In genomic region chr7:100583132-100584045, GRCh38 we compare ENCODE assay signal across 8 cellular contexts. TPM values are rescaled to one million over a fixed set of nuclear protein-coding genes. Genes with fewer than 3 reads are reported as not detected.
DNase-seq lines count a peak whose midpoint lies in the region; ATAC-seq and TF ChIP-seq lines count a peak whose summit lies in the region.

No MANE protein-coding gene starts in this region.

- H3K4me2 ChIP-seq in trophoblast cell (ENCODE audit: low read length), result no peak overlapping the region

- peak in 9 of 10 experiments; percentile 39 to 69 (median 61) for DNase-seq in CD4-positive, alpha-beta T cell
- DNase-seq in NCI-H2171 (lab: John Stamatoyannopoulos, UW), result peak; percentile 19
- DNase-seq in activated T-cell treated with anti-CD3 and anti-CD28 coated beads, Interleukin-2, amount 50 U/mL, for 1 hour, result peak; percentile 60
- DNase-seq in fibroblast of villous mesenchyme (ENCODE audit: low read depth), result peak; percentile 77
- DNase-seq in trophoblast cell, result peak in 1 of 2 donors; percentile 18
- no peak for DNase-seq in iPS-NIHi11 (ENCODE audit: low spot score)
- DNase-seq in foreskin keratinocyte, result no peak

- peaks cover 38 to 44% of the 10 kb centered on the region in 2 experiments for H3K36me3 ChIP-seq in trophoblast cell (ENCODE audit: control insufficient read depth in 1 of 2, insufficient read depth in 2 of 2, low read length in 2 of 2)

- no peak overlapping the region for H3K9ac ChIP-seq in trophoblast cell (ENCODE audit: low read length)

- peak overlapping the region; percentile 24 for H3K18ac ChIP-seq in trophoblast cell (ENCODE audit: low read length)

- intact Hi-C loops in CD4-positive, alpha-beta T cell (cut with DNase I, micrococcal nuclease), result loop anchor here (1.0 to 2.0 kb wide), 5 partner anchors 13 to 93 kb away; partner anchors contain the start of gene PCOLCE (in 1 of the 2)

- POLR2A ChIA-PET in CD4-positive, alpha-beta T cell (lab: Charles Lee), result interaction anchor here (0.6 to 4.9 kb wide), 23 partner anchors 11 to 482 kb away, joined by 3 to 113 read pairs (median 12); partner anchors contain the start of genes AGFG2, AP4M1, GAL3ST4 and GIGYF1

- H3K14ac ChIP-seq in trophoblast cell (ENCODE audit: low read length), result peak overlapping the region; percentile 23

- H2AFZ ChIP-seq in trophoblast cell (ENCODE audit: insufficient read depth, low read length, poor library complexity), result no peak overlapping the region

- no peak overlapping the region for H3K27ac Mint-ChIP-seq in CD4-positive, alpha-beta T cell

- no peak overlapping the region for H2AK5ac ChIP-seq in trophoblast cell (ENCODE audit: low read length)

- H2BK120ac ChIP-seq in trophoblast cell (ENCODE audit: insufficient read depth, low read length, poor library complexity), result no peak overlapping the region

- peak overlapping the region; percentile 96 for H3K27ac ChIP-seq in CD4-positive, alpha-beta T cell (ENCODE audit: low read depth, low read length)
- peak overlapping the region; percentile 20 for H3K27ac ChIP-seq in trophoblast cell (ENCODE audit: low read depth, low read length)
- no peak overlapping the region for H3K27ac ChIP-seq in foreskin keratinocyte

- H3K4me1 Mint-ChIP-seq in CD4-positive, alpha-beta T cell (ENCODE audit: low read depth), result peaks cover 32% of the 10 kb centered on the region

- H3K79me2 ChIP-seq in trophoblast cell (ENCODE audit: control insufficient read depth, insufficient read depth, low read length, poor library complexity), result peaks cover 6% of the 10 kb centered on the region

- no peaks in the 10 kb centered on the region for H3K9me3 ChIP-seq in CD4-positive, alpha-beta T cell (ENCODE audit: control insufficient read depth, low read length)
- H3K9me3 ChIP-seq in trophoblast cell (ENCODE audit: insufficient read depth, low read depth, low read length), result peaks cover 3% of the 10 kb centered on the region

- peak overlapping the region; percentile 21 for H4K12ac ChIP-seq in trophoblast cell (ENCODE audit: low read depth, low read length)

- no peaks in the 10 kb centered on the region for H3K9me3 Mint-ChIP-seq in CD4-positive, alpha-beta T cell

- H3K27me3 ChIP-seq in CD4-positive, alpha-beta T cell (ENCODE audit: control insufficient read depth, insufficient read depth, low read length), result no peaks in the 10 kb centered on the region
- H3K27me3 ChIP-seq in trophoblast cell (ENCODE audit: insufficient read depth, low read length) (no peaks in the 10 kb centered on the region), foreskin keratinocyte (no peaks in the 10 kb centered on the region)

- no peaks in the 10 kb centered on the region for H3K27me3 Mint-ChIP-seq in CD4-positive, alpha-beta T cell

- no peak for TF ChIP-seq CTCF in CD4-positive, alpha-beta T cell (IDR thresholded peaks at IDR 0.05)
- TF ChIP-seq CTCF in fibroblast of villous mesenchyme (IDR thresholded peaks at IDR 0.05; ENCODE audit: insufficient read depth, low read depth, low read length), result no peak
- TF ChIP-seq CTCF in foreskin keratinocyte (conservative IDR thresholded peaks at IDR 0.05), result no peak

- no peak overlapping the region for H2BK12ac ChIP-seq in trophoblast cell (ENCODE audit: low read length)

- H3K4me3 ChIP-seq in fibroblast of villous mesenchyme (ENCODE audit: low read depth, low read length), result peak overlapping the region; percentile 97
- no peak overlapping the region for H3K4me3 ChIP-seq in trophoblast cell (ENCODE audit: low read depth, low read length)

- peaks cover 12 to 21% of the 10 kb centered on the region in 2 experiments for H3K4me1 ChIP-seq in trophoblast cell (ENCODE audit: control insufficient read depth in 1 of 2, insufficient read depth in 2 of 2, low read length in 2 of 2)
- H3K4me1 ChIP-seq in foreskin keratinocyte, result peaks cover 4% of the 10 kb centered on the region

- H3K4ac ChIP-seq in trophoblast cell (ENCODE audit: low read depth, low read length), result peak overlapping the region; percentile 16

- peak overlapping the region; percentile 97 for H3K4me3 Mint-ChIP-seq in CD4-positive, alpha-beta T cell

- H4K8ac ChIP-seq in trophoblast cell (ENCODE audit: low read depth, low read length), result no peak overlapping the region

- peaks cover 22% of the 10 kb centered on the region for H3K36me3 Mint-ChIP-seq in CD4-positive, alpha-beta T cell (ENCODE audit: low read depth)

- no peak overlapping the region for H2BK5ac ChIP-seq in trophoblast cell (ENCODE audit: low read depth, low read length, poor library complexity)

- CTCF ChIA-PET in CD4-positive, alpha-beta T cell (lab: Charles Lee), result interaction anchor here (1.1 to 2.2 kb wide), 2 partner anchors 19 to 49 kb away, joined by 4 to 5 read pairs; no protein-coding TSS in a partner anchor

- peak; percentile 7 for ATAC-seq in CD4-positive, alpha-beta T cell (ENCODE audit: poor library complexity)
- ATAC-seq in GM21576 (IDR thresholded peaks at IDR 0.05; ENCODE audit: unreplicated experiment), result no peak
- ATAC-seq in foreskin keratinocyte, result no peak

- no CpG with 5 or more reads among the region's 23 CpGs for WGBS in trophoblast cell (ENCODE audit: extremely low coverage, insufficient coverage, insufficient read length)

- H4K91ac ChIP-seq in trophoblast cell (ENCODE audit: low read depth, low read length), result no peak overlapping the region

- H3K23ac ChIP-seq in trophoblast cell (ENCODE audit: low read length), result no peak overlapping the region

- H3K79me1 ChIP-seq in trophoblast cell (ENCODE audit: low read length), result peaks cover 17% of the 10 kb centered on the region

RNA-seq across cellular contexts. Expression of gene LRCH4, which starts 2.5 kb away (rescaled TPM):
- total RNA-seq in CD4-positive, alpha-beta T cell, result 100 to 1,000 TPM; 313 to 317 TPM
- total RNA-seq in fibroblast of villous mesenchyme (22.5 and 31.9 TPM in 2 replicates), foreskin keratinocyte (12.2 and 15.1 TPM in 2 replicates)
- 37.0 and 40.0 TPM in 2 replicates for polyA plus RNA-seq in trophoblast cell (2013)
- 16.1 and 19.1 TPM in 2 replicates for polyA plus RNA-seq in foreskin keratinocyte

RNA-seq across cellular contexts. Expression of gene FBXO24, which starts 2.7 kb away (rescaled TPM):
- total RNA-seq in CD4-positive, alpha-beta T cell, result under 1 TPM; 0.66 to 0.78 TPM
- total RNA-seq in fibroblast of villous mesenchyme (0.32 and 0.43 TPM in 2 replicates), foreskin keratinocyte (0.27 and 0.49 TPM in 2 replicates)
- 0.29 and 0.47 TPM in 2 replicates for polyA plus RNA-seq in trophoblast cell (2013)
- polyA plus RNA-seq in foreskin keratinocyte, result 0.44 and 0.46 TPM in 2 replicates

RNA-seq across cellular contexts. Expression of gene SAP25, which starts 9.7 kb away (rescaled TPM):
- 10 to 100 TPM; 52.0 to 53.4 TPM for total RNA-seq in CD4-positive, alpha-beta T cell
- 0.32 TPM in 1 of 2 replicates, not detected in the other for total RNA-seq in fibroblast of villous mesenchyme
- polyA plus RNA-seq in trophoblast cell (2013), result 1.4 and 2.0 TPM in 2 replicates
- total RNA-seq in foreskin keratinocyte, result not detected in 2 replicates
- polyA plus RNA-seq in foreskin keratinocyte, result 0.64 and 0.70 TPM in 2 replicates

RNA-seq across cellular contexts. Expression of gene PCOLCE, which starts 18.8 kb away (rescaled TPM):
- total RNA-seq in CD4-positive, alpha-beta T cell, result 1 to 10 TPM; 6.7 to 7.5 TPM
- total RNA-seq in fibroblast of villous mesenchyme (124 and 211 TPM in 2 replicates), foreskin keratinocyte (2.1 and 2.6 TPM in 2 replicates)
- 37.2 and 37.6 TPM in 2 replicates for polyA plus RNA-seq in trophoblast cell (2013)
- 5.2 and 6.9 TPM in 2 replicates for polyA plus RNA-seq in foreskin keratinocyte

RNA-seq across cellular contexts. Expression of gene MOSPD3, which starts 29.0 kb away (rescaled TPM):
- 10 to 100 TPM in 1 of 2 experiments, 1 to 10 TPM in 1; 8.5 to 10.9 TPM for total RNA-seq in CD4-positive, alpha-beta T cell
- total RNA-seq in fibroblast of villous mesenchyme, result 5.2 and 7.1 TPM in 2 replicates
- polyA plus RNA-seq in trophoblast cell (2013), result 18.6 and 19.0 TPM in 2 replicates
- total RNA-seq in foreskin keratinocyte, result 9.7 and 11.7 TPM in 2 replicates
- 17.7 and 18.4 TPM in 2 replicates for polyA plus RNA-seq in foreskin keratinocyte

Comparison
In these comparisons a context has a peak if more than half of its experiments do, and no peak if none do; other contexts are left out.
1. DNase-seq: peak in CD4-positive, alpha-beta T cell (9 of 10), NCI-H2171 (single experiment), activated T-cell treated with anti-CD3 and anti-CD28 coated beads, Interleukin-2, amount 50 U/mL, for 1 hour (single experiment) and fibroblast of villous mesenchyme (single experiment); none in iPS-NIHi11 (single experiment) and foreskin keratinocyte (0 of 2).
2. RNA of gene SAP25, which starts 9.7 kb away (total RNA-seq): 52.0 to 53.4 TPM in CD4-positive, alpha-beta T cell; 0.32 TPM in fibroblast of villous mesenchyme and not detected in foreskin keratinocyte; every median in the first group is over 10 times any median in the second.